17 cellular contexts compared by ENCODE assay signal in genomic region chr4:177595413-177595812, GRCh38.
"Had no signal": no experiment of that assay in that cellular context is flagged by ENCODE, and none has a peak within 500 bp of the region (broad histone marks: within the 10 kb centered on the region; RNA-seq: fewer than 3 reads in every experiment).

No MANE protein-coding gene starts in this region.

- H3K27me3 Mint-ChIP-seq: memory B cell, naive B cell had no signal

- H3K27ac ChIP-seq: coronary artery, dorsolateral prefrontal cortex, epithelial cell of prostate, esophagus squamous epithelium, gastrocnemius medialis, heart right ventricle, left lung, lower lobe of right lung had no signal

- H3K9me3 Mint-ChIP-seq: memory B cell had no signal

- H3K4me1 Mint-ChIP-seq: memory B cell, mesothelial cell of epicardium, naive B cell had no signal

- H3K9me3 ChIP-seq: esophagus squamous epithelium, gastrocnemius medialis, heart right ventricle, left lung, lower lobe of right lung, mucosa of descending colon had no signal

- H3K27me3 ChIP-seq: dorsolateral prefrontal cortex, esophagus squamous epithelium, gastrocnemius medialis, heart right ventricle, left lung had no signal

- H3K27ac Mint-ChIP-seq: memory B cell, mesothelial cell of epicardium, naive B cell had no signal

- DNase-seq: effector CD4-positive, alpha-beta T cell; effector memory CD4-positive, alpha-beta T cell; esophagus squamous epithelium; foreskin melanocyte; heart right ventricle; hippocampal formation; left lung; left ventricle myocardium superior; lower lobe of right lung; naive B cell had no signal

- H3K4me3 Mint-ChIP-seq: memory B cell, mesothelial cell of epicardium, naive B cell had no signal

- H3K36me3 ChIP-seq: esophagus squamous epithelium, gastrocnemius medialis, heart right ventricle, left lung, lower lobe of right lung had no signal

- H3K4me3 ChIP-seq: coronary artery, dorsolateral prefrontal cortex, esophagus squamous epithelium, gastrocnemius medialis, heart right ventricle, left lung, lower lobe of right lung, mucosa of descending colon had no signal

- H3K4me1 ChIP-seq: gastrocnemius medialis, heart right ventricle, left lung, lower lobe of right lung had no signal

- H3K36me3 Mint-ChIP-seq: memory B cell, mesothelial cell of epicardium, naive B cell had no signal

- ATAC-seq: left ventricle myocardium superior, lower lobe of right lung had no signal
